ENCODE assay signal across 8 cellular contexts in the genomic region with DNA sequence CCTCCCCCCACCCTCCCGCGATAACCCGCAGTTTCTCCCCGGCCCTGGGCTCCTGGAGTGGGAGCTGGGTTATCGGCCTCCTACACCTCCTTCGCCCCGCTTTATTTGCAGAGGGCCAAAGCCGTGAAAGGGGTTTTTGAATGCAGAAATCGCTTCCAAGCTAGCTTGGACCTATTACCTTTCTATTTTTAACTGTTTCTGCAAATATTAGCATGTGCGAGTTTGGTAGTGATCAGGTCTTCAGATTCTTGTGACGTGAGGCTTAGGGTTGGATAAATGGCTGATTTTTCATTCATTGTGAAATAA. TPM values are rescaled to one million over a fixed set of nuclear protein-coding genes. Genes with fewer than 3 reads are reported as not detected.
DNase-seq lines count a peak whose midpoint lies in the region; ATAC-seq and TF ChIP-seq lines count a peak whose summit lies in the region.

No MANE protein-coding gene starts in this region.

- H3K27me3 ChIP-seq in fibroblast of lung (ENCODE audit: control insufficient read depth, insufficient read depth, low read length) = no peaks in the 10 kb centered on the region
- no peaks in the 10 kb centered on the region for H3K27me3 ChIP-seq in rectal smooth muscle tissue (ENCODE audit: control insufficient read depth, insufficient read depth, low read length)

- H3K9ac ChIP-seq in SK-N-MC (ENCODE audit: insufficient read length) (peak overlapping the region; percentile 99), fibroblast of lung (ENCODE audit: insufficient read depth, low read length) (peak overlapping the region; percentile 97), rectal smooth muscle tissue (ENCODE audit: low read length) (peak overlapping the region; percentile 3)

- peaks cover 3% of the 10 kb centered on the region for H4K20me1 ChIP-seq in fibroblast of lung (ENCODE audit: control insufficient read depth, extremely low read depth, insufficient read depth, low read length)

- TF ChIP-seq CTCF in fibroblast of lung (conservative IDR thresholded peaks at IDR 0.05 in 1 of 2, IDR thresholded peaks at IDR 0.05 in 1 of 2; ENCODE audit: low read depth in 1 of 2, low read length in 2 of 2) = no peak

- H2AFZ ChIP-seq in fibroblast of lung (ENCODE audit: low read length) = no peak overlapping the region

- H3K36me3 ChIP-seq in SK-N-MC (ENCODE audit: insufficient read depth, low read length) (peaks cover 3% of the 10 kb centered on the region; the same call in 1 of the 2 replicates), fibroblast of lung (ENCODE audit: control insufficient read depth, insufficient read depth, low read length) (no peaks in the 10 kb centered on the region), rectal smooth muscle tissue (ENCODE audit: control insufficient read depth, insufficient read depth, low read length) (no peaks in the 10 kb centered on the region)

- H3K27ac ChIP-seq in SK-N-MC (peak overlapping the region; percentile 98; the same call in 1 of the 2 replicates), fibroblast of lung (ENCODE audit: insufficient read depth, low read length) (peak overlapping the region; percentile 100), rectal smooth muscle tissue (ENCODE audit: low read depth, low read length) (peak overlapping the region; percentile 99)

- peak overlapping the region; percentile 94 for H3K4me3 ChIP-seq in SK-N-MC
- peak overlapping the region; percentile 81 to 93 (median 86) for H3K4me3 ChIP-seq in fibroblast of lung (replicated peaks in 1 of 4; ENCODE audit: control extremely low read depth in 1 of 4, insufficient read depth in 1 of 4, low read depth in 3 of 4, low read length in 4 of 4)
- H3K4me3 ChIP-seq in rectal smooth muscle tissue (ENCODE audit: low read length) = peak overlapping the region; percentile 90

- no peak for DNase-seq in SK-N-MC (ENCODE audit: low read depth, low spot score)
- no peak for DNase-seq in fibroblast of lung (ENCODE audit: low read depth in 2 of 2)
- DNase-seq in KG1 (lab: John Stamatoyannopoulos, UW) = no peak
- DNase-seq in OCI-M2 (lab: John Stamatoyannopoulos, UW; ENCODE audit: unreplicated experiment) = no peak

- H3K4me2 ChIP-seq in fibroblast of lung (ENCODE audit: extremely low read depth, insufficient read depth, low read length) = peak overlapping the region; percentile 82

- H3K9me3 ChIP-seq in SK-N-MC (ENCODE audit: low read depth, low read length) = no peaks in the 10 kb centered on the region
- no peaks in the 10 kb centered on the region for H3K9me3 ChIP-seq in fibroblast of lung (ENCODE audit: control insufficient read depth, insufficient read depth, low read depth, low read length)

- H3K4me1 ChIP-seq in fibroblast of lung (ENCODE audit: control insufficient read depth, extremely low read depth, insufficient read depth, low read length) (peaks cover 3% of the 10 kb centered on the region), rectal smooth muscle tissue (ENCODE audit: control insufficient read depth, insufficient read depth, low read length) (no peaks in the 10 kb centered on the region)

- H3K79me2 ChIP-seq in fibroblast of lung (ENCODE audit: control insufficient read depth, insufficient read depth, low read length) = peaks cover 62% of the 10 kb centered on the region

- ATAC-seq in GM19452 (IDR thresholded peaks at IDR 0.05; ENCODE audit: unreplicated experiment) (peak; percentile 2), GM21576 (IDR thresholded peaks at IDR 0.05; ENCODE audit: unreplicated experiment) (no peak), GM19463 (IDR thresholded peaks at IDR 0.05; ENCODE audit: unreplicated experiment) (no peak)

RNA-seq across cellular contexts. Expression of a gene that starts 1.3 kb away (rescaled TPM):
- 98.4 and 161 TPM in 2 replicates for total RNA-seq in fibroblast of lung
- 37.1 and 54.0 TPM in 2 replicates for polyA plus RNA-seq in fibroblast of lung
- 35.2 and 60.1 TPM in 2 replicates for polyA plus RNA-seq in fibroblast of lung (2012)
- polyA minus RNA-seq in fibroblast of lung (ENCODE audit: low replicate concordance) = 107 and 153 TPM in 2 replicates

Comparison
In these comparisons a context has a peak if more than half of its experiments do, and no peak if none do; other contexts are left out.
1. H3K9ac ChIP-seq: peak in every context shown above with its lines; median percentile 99 in SK-N-MC; 97 in fibroblast of lung; 3 in rectal smooth muscle tissue.